In the genomic region with DNA sequence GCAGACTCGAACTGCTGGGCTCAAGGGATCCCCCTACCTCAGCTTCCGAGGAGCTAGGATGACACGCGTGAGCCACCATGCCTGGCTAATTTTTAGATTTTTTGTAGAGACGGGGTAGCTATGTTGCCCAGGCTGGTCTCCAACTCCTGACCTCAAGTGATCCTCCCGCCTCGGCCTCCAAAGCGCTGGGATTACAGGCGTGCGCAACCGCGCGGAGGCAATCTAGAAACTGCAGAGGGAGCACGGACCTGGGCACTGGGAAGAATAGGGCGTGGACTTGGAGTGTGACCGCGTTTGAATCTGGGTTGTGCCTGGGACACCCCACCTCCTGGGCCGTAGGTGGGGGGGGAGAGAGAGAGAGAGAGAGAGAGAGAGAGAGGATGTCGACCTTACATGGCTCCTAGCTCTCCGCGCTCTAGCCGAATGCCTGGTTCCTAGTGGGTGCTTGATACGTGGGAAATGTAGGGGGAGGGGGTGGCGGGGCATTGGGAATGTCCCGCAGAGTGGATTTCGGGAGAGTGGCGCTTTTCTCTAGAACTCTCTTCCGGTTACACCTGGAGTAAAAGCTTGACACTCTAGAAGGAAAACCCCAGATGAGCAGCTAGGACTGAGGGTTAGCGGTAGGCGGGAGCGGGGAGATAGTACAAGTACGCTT, we compare ENCODE assay signal across 8 cellular contexts. TPM values are rescaled to one million over a fixed set of nuclear protein-coding genes. Genes with fewer than 3 reads are reported as not detected.
A peak's percentile ranks its signal among the peaks of the same experiment; 100 is the strongest.
DNase-seq lines count a peak whose midpoint lies in the region; ATAC-seq and TF ChIP-seq lines count a peak whose summit lies in the region.

No MANE protein-coding gene starts in this region.

- intact Hi-C loops in activated naive CD4-positive, alpha-beta T cell treated with anti-CD3 and anti-CD28 coated beads for 36 hours (cut with micrococcal nuclease) = loop anchor here (1.0 to 10.0 kb wide), 5 partner anchors 14 to 1492 kb away; partner anchors contain the start of gene ARHGAP12

- no peaks in the 10 kb centered on the region for H3K27me3 Mint-ChIP-seq in activated naive CD4-positive, alpha-beta T cell treated with anti-CD3 and anti-CD28 coated beads for 36 hours (ENCODE audit: low read depth)

- peaks cover 18% of the 10 kb centered on the region for H3K4me1 ChIP-seq in thymus (ENCODE audit: control insufficient read depth, insufficient read depth, low read length)

- TF ChIP-seq CTCF in astrocyte of the spinal cord (IDR thresholded peaks at IDR 0.05; ENCODE audit: low read depth, low read length) = no peak

- H3K27ac Mint-ChIP-seq in activated naive CD4-positive, alpha-beta T cell treated with anti-CD3 and anti-CD28 coated beads for 36 hours = peak overlapping the region; percentile 64

- H3K9me3 Mint-ChIP-seq in activated naive CD4-positive, alpha-beta T cell treated with anti-CD3 and anti-CD28 coated beads for 36 hours = no peaks in the 10 kb centered on the region

- H3K4me1 Mint-ChIP-seq in activated naive CD4-positive, alpha-beta T cell treated with anti-CD3 and anti-CD28 coated beads for 36 hours (ENCODE audit: low read depth) = peaks cover 39% of the 10 kb centered on the region

- 55% methylated on average over 32 of the region's 32 CpGs for WGBS in thymus

- peaks cover 8% of the 10 kb centered on the region for H3K36me3 Mint-ChIP-seq in activated naive CD4-positive, alpha-beta T cell treated with anti-CD3 and anti-CD28 coated beads for 36 hours (ENCODE audit: low read depth)

- no peaks in the 10 kb centered on the region for H3K36me3 ChIP-seq in thymus (ENCODE audit: control insufficient read depth, insufficient read depth)

- H3K9me3 ChIP-seq in thymus (ENCODE audit: control insufficient read depth) = peaks cover 1% of the 10 kb centered on the region

- ATAC-seq in HG03280 (IDR thresholded peaks at IDR 0.05; ENCODE audit: unreplicated experiment) (peak; percentile 5), left lobe of liver (peak; percentile 10)

- peak; percentile 51 for DNase-seq in activated naive CD4-positive, alpha-beta T cell treated with anti-CD3 and anti-CD28 coated beads for 36 hours
- no peak for DNase-seq in activated naive CD4-positive, alpha-beta T cell (lab: John Stamatoyannopoulos, UW)
- no peak for DNase-seq in astrocyte of the spinal cord (ENCODE audit: low read depth, low spot score)
- DNase-seq in left lobe of liver (ENCODE audit: low spot score) = peak; percentile 55
- DNase-seq in NCI-H1694 (lab: John Stamatoyannopoulos, UW) = no peak
- DNase-seq in glomerular visceral epithelial cell (ENCODE audit: extremely low spot score) = no peak

- H3K27me3 ChIP-seq in thymus (ENCODE audit: control insufficient read depth, insufficient read depth) = peaks cover 33% of the 10 kb centered on the region

- peak overlapping the region; percentile 87 for H3K27ac ChIP-seq in thymus (ENCODE audit: low read depth)

- H3K4me3 ChIP-seq in astrocyte of the spinal cord (ENCODE audit: low read depth, low read length) = peak overlapping the region; percentile 70
- H3K4me3 ChIP-seq in thymus (ENCODE audit: low read length) = peak overlapping the region; percentile 71

- in situ Hi-C loops in astrocyte of the spinal cord (cut with HindIII; ENCODE audit: low sequenced_read_pairs) = no loop called here

- H3K4me3 Mint-ChIP-seq in activated naive CD4-positive, alpha-beta T cell treated with anti-CD3 and anti-CD28 coated beads for 36 hours = peak overlapping the region; percentile 84

- CTCF ChIA-PET in activated naive CD4-positive, alpha-beta T cell treated with anti-CD3 and anti-CD28 coated beads for 36 hours (lab: Charles Lee) = interaction anchor here (0.7 to 3.0 kb wide), 7 partner anchors 14 to 147 kb away, joined by 3 to 9 read pairs (median 3); no protein-coding TSS in a partner anchor

RNA-seq across cellular contexts. Expression of gene MAP3K8, which starts 1.2 kb away (rescaled TPM):
- 10 to 100 TPM; 13.6 to 14.5 TPM for total RNA-seq in activated naive CD4-positive, alpha-beta T cell treated with anti-CD3 and anti-CD28 coated beads for 36 hours
- 2.9 TPM for total RNA-seq in left lobe of liver
- polyA plus RNA-seq in thymus = 54.3 TPM

Comparison
In these comparisons a context has a peak if more than half of its experiments do, and no peak if none do; other contexts are left out.
1. DNase-seq: peak in activated naive CD4-positive, alpha-beta T cell treated with anti-CD3 and anti-CD28 coated beads for 36 hours (single experiment) and left lobe of liver (single experiment); none in activated naive CD4-positive, alpha-beta T cell (0 of 4), astrocyte of the spinal cord (single experiment), NCI-H1694 (single experiment) and glomerular visceral epithelial cell (single experiment).